8 cellular contexts compared by ENCODE assay signal in the genomic region with DNA sequence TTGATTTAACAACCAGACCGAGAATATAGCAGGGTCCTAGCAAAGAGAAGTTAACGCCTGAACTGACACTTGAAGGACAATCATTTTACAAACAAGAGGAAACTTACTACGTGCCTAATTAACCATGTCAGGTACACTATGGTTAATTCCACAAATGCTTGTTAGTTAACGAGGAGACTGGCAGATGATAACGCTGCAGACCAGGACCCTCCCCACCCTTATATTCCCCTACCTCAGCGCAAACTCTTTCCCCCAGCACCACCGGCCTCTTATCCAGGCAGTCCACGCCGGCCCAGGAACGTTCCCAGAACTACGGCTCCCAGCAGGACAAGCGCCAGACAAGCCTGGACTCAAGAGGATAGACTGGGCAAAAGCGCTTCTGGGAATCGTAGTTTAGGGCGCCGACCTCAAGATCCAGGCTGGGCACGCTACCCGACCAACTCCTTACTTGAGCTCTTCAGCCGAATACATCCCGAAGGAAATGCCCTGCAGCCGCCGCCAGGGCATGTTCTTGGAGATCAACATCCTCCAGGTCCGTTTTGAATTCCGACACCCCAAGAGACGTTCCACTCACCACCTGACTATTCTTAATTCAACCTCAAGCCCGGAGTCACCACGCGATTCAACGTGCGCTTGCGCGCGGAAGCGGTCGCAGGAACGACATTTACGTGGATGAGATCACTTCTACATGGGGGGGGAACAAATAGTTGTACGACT. TPM values are rescaled to one million over a fixed set of nuclear protein-coding genes. Genes with fewer than 3 reads are reported as not detected.
A peak's percentile ranks its signal among the peaks of the same experiment; 100 is the strongest.
DNase-seq lines count a peak whose midpoint lies in the region; ATAC-seq, FAIRE-seq and TF ChIP-seq lines count a peak whose summit lies in the region.

A gene (minus strand): TSS at position 635 of the 717 bp plus-strand sequence. CDS start 110 bp downstream, at position 525.

- H3K36me3 ChIP-seq in prostate gland: no peaks in the 10 kb centered on the region

- FAIRE-seq in GM12892 (lab: Jason Lieb, UNC): no peak

- H3K27ac ChIP-seq in prostate gland: peak within 1 kb of the TSS; percentile 78 to 81

- peak in 1 of 4 experiments; percentile 4 for TF ChIP-seq CTCF in prostate gland (IDR thresholded peaks at IDR 0.05)

- no peaks in the 10 kb centered on the region for H3K27me3 ChIP-seq in prostate gland (replicated peaks; ENCODE audit: insufficient read depth)

- H3K27me3 Mint-ChIP-seq in T-helper 17 cell: no peaks in the 10 kb centered on the region

- intact Hi-C loops in left ventricle myocardium superior (cut with micrococcal nuclease) (loop anchor here (10.0 kb wide), 1 partner anchor 339 kb away; a partner anchor contains a TSS), prostate gland (cut with DNase I) (no loop called here)

- no peaks in the 10 kb centered on the region for H3K9me3 ChIP-seq in T-helper 17 cell (ENCODE audit: control insufficient read depth, low read length, poor library complexity, severe bottlenecking)
- H3K9me3 ChIP-seq in prostate gland: no peaks in the 10 kb centered on the region

- TF ChIP-seq POLR2A in GM12892 (IDR thresholded peaks at IDR 0.05; ENCODE audit: low read depth, low read length): no peak; the same call in none of the 2 replicates
- TF ChIP-seq POLR2A in prostate gland (IDR thresholded peaks at IDR 0.05): no peak

- ATAC-seq in HG02884 (IDR thresholded peaks at IDR 0.05; ENCODE audit: unreplicated experiment) (peak; percentile 61), T-helper 17 cell (peak; percentile 82), left ventricle myocardium superior (peak; percentile 96)

- H3K36me3 Mint-ChIP-seq in T-helper 17 cell (ENCODE audit: low read depth): peaks cover 9% of the 10 kb centered on the region

- H3K4me1 ChIP-seq in prostate gland (replicated peaks): peaks cover 4% of the 10 kb centered on the region

- peak within 1 kb of the TSS; percentile 100 for H3K27ac Mint-ChIP-seq in T-helper 17 cell

- H3K4me3 ChIP-seq in prostate gland: peak within 1 kb of the TSS; percentile 70 to 83

- WGBS in prostate gland: under 1% methylated on average over 38 of the region's 38 CpGs

- peak within 1 kb of the TSS; percentile 98 for H3K4me3 Mint-ChIP-seq in T-helper 17 cell

- peak; percentile 36 for DNase-seq in GM12892 (ENCODE audit: insufficient read length)
- DNase-seq in NCI-H146 treated with DMSO at 0.1 percent for 48 hours (lab: John Stamatoyannopoulos, UW; ENCODE audit: unreplicated experiment): peak; percentile 94
- DNase-seq in T-helper 17 cell: peak; percentile 66 to 73 (median 70)
- DNase-seq in amygdala (lab: John Stamatoyannopoulos, UW): peak; percentile 54 to 99 (median 93)
- peak; percentile 90 for DNase-seq in left ventricle myocardium superior
- DNase-seq in prostate gland (ENCODE audit: low spot score): peak; percentile 94
- peak; percentile 91 for DNase-seq in ureter (ENCODE audit: low spot score)

- H3K4me1 Mint-ChIP-seq in T-helper 17 cell: peaks cover 45% of the 10 kb centered on the region

RNA-seq across cellular contexts. Expression of the gene that starts here (rescaled TPM):
- polyA plus RNA-seq in GM12892 (2012; ENCODE audit: missing spikeins): 16.7 TPM
- 10 to 100 TPM; 17.7 to 19.2 TPM for total RNA-seq in T-helper 17 cell
- 15.4 TPM for total RNA-seq in left ventricle myocardium superior
- 10 to 100 TPM; 13.0 to 27.4 TPM for total RNA-seq in prostate gland
- total RNA-seq in ureter: 67.6 TPM

Comparison
In these comparisons a context has a peak if more than half of its experiments do, and no peak if none do; other contexts are left out.
1. Peak in every context shown above with its lines: DNase-seq, ATAC-seq, H3K4me3 ChIP-seq and H3K27ac ChIP-seq.
2. DNase-seq: peak in every context shown above with its lines; median percentile 94 in NCI-H146 treated with DMSO at 0.1 percent for 48 hours; 94 in prostate gland; 93 in amygdala; 91 in ureter; 90 in left ventricle myocardium superior; 70 in T-helper 17 cell; 36 in GM12892.